ENCODE assay signal across 9 cellular contexts in the genomic region with DNA sequence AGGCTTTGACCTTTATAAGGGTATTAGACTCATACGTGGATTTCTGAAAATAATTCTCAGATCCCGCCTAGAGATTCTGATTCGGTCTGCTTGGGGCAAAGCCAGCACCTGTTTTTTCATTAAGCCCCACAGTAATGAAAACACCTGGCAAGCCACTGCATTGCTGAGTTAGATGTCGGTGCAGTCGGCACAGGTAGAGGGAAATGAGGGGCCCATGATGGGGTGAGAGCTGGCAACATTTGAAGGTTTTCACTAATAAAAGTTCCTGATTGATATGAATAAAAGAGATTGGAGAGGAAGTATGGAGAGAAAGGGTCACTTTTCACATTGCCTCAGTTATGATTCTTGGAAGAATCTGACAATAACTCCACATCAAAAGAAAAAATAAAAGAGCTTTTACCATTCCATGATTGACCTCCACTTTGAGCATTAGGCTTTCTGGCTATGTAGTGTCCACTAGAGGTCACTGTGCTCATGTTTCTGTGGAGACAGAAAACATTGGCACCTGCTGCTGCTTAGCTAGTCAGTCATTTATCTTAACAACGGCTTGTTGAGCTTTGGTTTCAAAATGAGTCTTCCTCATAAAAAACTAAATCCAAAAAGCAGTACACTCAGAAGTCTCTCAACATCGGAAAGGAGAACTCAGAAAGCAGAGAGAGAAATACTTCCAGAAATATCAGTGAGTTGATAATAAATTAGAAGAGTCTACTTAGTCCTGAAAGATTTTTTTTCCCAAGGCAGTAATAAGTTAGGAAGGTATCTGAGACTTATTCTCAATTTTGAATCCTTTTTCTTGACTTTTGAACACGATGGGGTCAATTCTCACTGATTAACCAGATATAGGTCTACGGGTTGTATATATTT. TPM values are rescaled to one million over a fixed set of nuclear protein-coding genes. Genes with fewer than 3 reads are reported as not detected.
A peak's percentile ranks its signal among the peaks of the same experiment; 100 is the strongest.
DNase-seq lines count a peak whose midpoint lies in the region; ATAC-seq, FAIRE-seq and TF ChIP-seq lines count a peak whose summit lies in the region.
"Had no signal": no experiment of that assay in that cellular context is flagged by ENCODE, and none has a peak within 500 bp of the region (broad histone marks: within the 10 kb centered on the region; RNA-seq: fewer than 3 reads in every experiment).

No MANE protein-coding gene starts in this region.

- no peaks in the 10 kb centered on the region for H3K9me3 ChIP-seq in thoracic aorta

- no peak overlapping the region for H3K27ac ChIP-seq in thoracic aorta
- H3K27ac ChIP-seq: SK-N-MC had no signal

- no peak overlapping the region for H3K4me3 ChIP-seq in thoracic aorta
- H3K4me3 ChIP-seq: SK-N-MC had no signal

- no peaks in the 10 kb centered on the region for H3K27me3 ChIP-seq in thoracic aorta (replicated peaks; ENCODE audit: insufficient read depth)

- intact Hi-C loops in left colon (cut with DNase I, micrococcal nuclease): loop anchor here in 1 of 2 donors (10.0 kb wide), 1 partner anchor 64 kb away; no protein-coding TSS in a partner anchor

- peak; percentile 73 for TF ChIP-seq CTCF in thoracic aorta (IDR thresholded peaks at IDR 0.05)

- ATAC-seq in HG02571 (IDR thresholded peaks at IDR 0.05; ENCODE audit: unreplicated experiment): peak; percentile 96
- ATAC-seq in left colon: peak; percentile 88
- ATAC-seq in thoracic aorta (ENCODE audit: insufficient number of reproducible peaks, low FRiP score, low read depth): no peak

- TF ChIP-seq POLR2A in GM12891 (IDR thresholded peaks at IDR 0.05; ENCODE audit: low read depth, low read length): no peak

- FAIRE-seq in GM12891 (lab: Jason Lieb, UNC): peak; percentile 88

- no peaks in the 10 kb centered on the region for H3K36me3 ChIP-seq in thoracic aorta

- DNase-seq in AG20443 (ENCODE audit: low spot score): peak; percentile 69
- DNase-seq in GM12891 (ENCODE audit: insufficient read length, low spot score): peak; percentile 35
- peak; percentile 80 for DNase-seq in M059J (ENCODE audit: low read depth)
- peak; percentile 88 for DNase-seq in RKO (ENCODE audit: low spot score)
- DNase-seq in cerebellum (ENCODE audit: low spot score): peak; percentile 66
- DNase-seq in left colon: peak; percentile 25 to 51
- DNase-seq in thoracic aorta (ENCODE audit: low spot score): no peak

- H3K4me1 ChIP-seq in thoracic aorta (ENCODE audit: control insufficient read depth in 1 of 2, low read depth in 2 of 2): no peaks in the 10 kb centered on the region

TF ChIP-seq in GM12891, 5 proteins besides CTCF, POLR2A, EP300 and RAD21:
- TF ChIP-seq POU2F2 (IDR thresholded peaks at IDR 0.05; ENCODE audit: low read depth, low read length) (no peak), SPI1 (IDR thresholded peaks at IDR 0.05; ENCODE audit: low read depth, low read length) (0 out of 2 replicates have a peak, but pooled peaks have one; percentile 16)

RNA-seq across cellular contexts. Expression of a gene that starts 53.3 kb away (rescaled TPM):
- not detected for polyA plus RNA-seq in GM12891 (2012; ENCODE audit: low read depth, missing spikeins)
- 0.05 TPM in 1 of 2 replicates, not detected in the other for total RNA-seq in M059J (2014; rRNA removed; shearing (Covaris generic))
- total RNA-seq in cerebellum: 0.91 TPM
- total RNA-seq in left colon: under 1 TPM; 0.21 to 0.39 TPM
- total RNA-seq in thoracic aorta: under 1 TPM in 1 of 2 donors, not detected in 1; 0.27 TPM
